24 cellular contexts compared by ENCODE assay signal in the genomic region with DNA sequence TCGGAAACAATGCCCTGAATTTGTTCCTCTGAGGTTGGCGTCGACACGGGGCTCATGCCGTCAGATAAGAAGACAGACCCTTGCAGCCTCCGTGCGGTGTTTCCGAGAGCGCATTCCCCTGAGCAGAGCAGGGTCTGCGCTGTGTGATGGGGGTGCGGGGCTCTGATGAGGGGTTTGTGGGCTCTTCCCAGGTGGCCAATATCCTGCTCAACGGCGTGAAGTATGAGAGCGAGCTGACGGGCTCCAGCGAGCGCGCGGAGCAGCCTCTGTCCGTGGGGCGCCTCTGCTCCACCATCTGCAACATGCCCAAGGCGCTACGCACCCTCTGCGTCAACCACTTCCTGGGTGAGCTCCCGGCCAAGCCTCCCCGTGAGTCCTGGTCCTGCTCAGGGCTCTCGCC. TPM values are rescaled to one million over a fixed set of nuclear protein-coding genes. Genes with fewer than 3 reads are reported as not detected.
"Had no signal": no experiment of that assay in that cellular context is flagged by ENCODE, and none has a peak within 500 bp of the region (broad histone marks: within the 10 kb centered on the region; RNA-seq: fewer than 3 reads in every experiment).

No MANE protein-coding gene starts in this region.

- H3K27me3 ChIP-seq: dorsolateral prefrontal cortex, esophagus muscularis mucosa, foreskin keratinocyte, gastrocnemius medialis, heart right ventricle, left lung had no signal

- H3K36me3 ChIP-seq: gastrocnemius medialis, left lung had no signal

- H3K36me3 Mint-ChIP-seq: memory B cell had no signal

- DNase-seq: dermis blood vessel endothelial cell; dorsolateral prefrontal cortex; effector CD4-positive, alpha-beta T cell; effector memory CD4-positive, alpha-beta T cell; foreskin keratinocyte; gastrocnemius medialis; glutamatergic neuron; head of caudate nucleus; heart right ventricle; hippocampal formation; left cardiac atrium; left ventricle myocardium superior; mammary epithelial cell; mesendoderm; midbrain had no signal

- H3K27ac Mint-ChIP-seq: memory B cell had no signal

- FAIRE-seq: colon, endothelial cell of umbilical vein, islet of Langerhans had no signal

- H3K27ac ChIP-seq: coronary artery, dorsolateral prefrontal cortex, esophagus muscularis mucosa, foreskin keratinocyte, gastrocnemius medialis, heart right ventricle, left lung had no signal

- H3K9me3 ChIP-seq: esophagus muscularis mucosa, gastrocnemius medialis, heart right ventricle, left lung had no signal

- H3K4me3 Mint-ChIP-seq: memory B cell had no signal

- H3K4me1 ChIP-seq: esophagus muscularis mucosa, foreskin keratinocyte, gastrocnemius medialis, heart right ventricle, left lung had no signal

- H3K4me3 ChIP-seq: coronary artery, dorsolateral prefrontal cortex, esophagus muscularis mucosa, gastrocnemius medialis, heart right ventricle, left lung, lung had no signal

- H3K4me1 Mint-ChIP-seq: memory B cell had no signal

- ATAC-seq: foreskin keratinocyte, gastrocnemius medialis, left cardiac atrium, left lung, left ventricle myocardium superior had no signal

- H3K27me3 Mint-ChIP-seq: memory B cell had no signal

RNA-seq across cellular contexts. Expression of a gene that starts 17.3 kb away (rescaled TPM):
- total RNA-seq: mononuclear cell had no signal
